ENCODE assay signal across 1 cellular context in the genomic region with DNA sequence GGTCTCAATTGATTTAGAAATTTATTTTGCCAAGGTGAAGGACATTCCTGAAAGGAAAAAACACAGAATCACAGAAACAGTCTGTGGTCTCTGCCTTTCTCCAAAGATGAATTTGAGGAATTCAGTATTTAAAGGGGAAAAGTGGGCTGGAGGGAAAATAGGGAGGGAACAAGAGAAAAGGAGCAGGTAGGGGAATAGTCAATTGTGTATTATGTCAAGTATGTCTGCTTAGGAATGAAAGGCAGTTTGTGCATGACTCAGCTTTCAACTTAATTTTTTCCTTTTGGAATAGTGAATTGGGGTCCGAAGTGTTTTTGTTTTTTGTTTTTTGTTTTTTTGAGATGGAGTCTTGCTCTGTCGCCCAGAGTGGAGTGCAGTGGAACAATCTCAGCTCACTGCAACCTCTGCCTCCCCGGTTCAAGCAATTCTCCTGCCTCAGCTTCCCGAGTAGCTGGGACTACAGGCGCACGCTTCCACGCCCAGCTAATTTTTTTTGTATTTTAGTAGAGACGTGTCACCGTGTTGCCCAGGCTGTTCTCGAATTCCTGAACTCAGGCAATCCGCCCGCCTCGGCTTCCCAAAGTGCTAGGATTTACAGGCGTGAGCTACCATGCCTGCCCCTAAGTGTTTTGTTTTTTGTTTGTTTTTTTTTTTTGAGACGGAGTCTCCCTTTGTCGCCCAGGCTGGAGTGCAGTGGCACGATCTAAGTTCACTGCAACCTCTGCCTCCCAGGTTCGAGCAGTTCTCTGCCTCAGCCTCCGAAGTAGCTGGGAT.
TF ChIP-seq lines count a peak whose summit lies in the region.

No MANE protein-coding gene starts in this region.

TF ChIP-seq in SK-N-SH treated with all-trans-retinoic acid at 6 μM for 48 hours, 23 proteins besides CTCF, POLR2A, EP300 and RAD21 (continued from another document):
- TF ChIP-seq, protein P1, sequence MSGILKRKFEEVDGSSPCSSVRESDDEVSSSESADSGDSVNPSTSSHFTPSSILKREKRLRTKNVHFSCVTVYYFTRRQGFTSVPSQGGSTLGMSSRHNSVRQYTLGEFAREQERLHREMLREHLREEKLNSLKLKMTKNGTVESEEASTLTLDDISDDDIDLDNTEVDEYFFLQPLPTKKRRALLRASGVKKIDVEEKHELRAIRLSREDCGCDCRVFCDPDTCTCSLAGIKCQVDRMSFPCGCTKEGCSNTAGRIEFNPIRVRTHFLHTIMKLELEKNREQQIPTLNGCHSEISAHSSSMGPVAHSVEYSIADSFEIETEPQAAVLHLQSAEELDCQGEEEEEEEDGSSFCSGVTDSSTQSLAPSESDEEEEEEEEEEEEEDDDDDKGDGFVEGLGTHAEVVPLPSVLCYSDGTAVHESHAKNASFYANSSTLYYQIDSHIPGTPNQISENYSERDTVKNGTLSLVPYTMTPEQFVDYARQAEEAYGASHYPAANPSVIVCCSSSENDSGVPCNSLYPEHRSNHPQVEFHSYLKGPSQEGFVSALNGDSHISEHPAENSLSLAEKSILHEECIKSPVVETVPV (CRISPR knock-in tag; IDR thresholded peaks at IDR 0.05), result no peak
- TF ChIP-seq ARNTL (CRISPR knock-in tag; IDR thresholded peaks at IDR 0.05; ENCODE audit: borderline replicate concordance, low read depth) (no peak), PPARA (CRISPR knock-in tag; IDR thresholded peaks at IDR 0.05; ENCODE audit: borderline replicate concordance) (no peak), CSDC2 (CRISPR knock-in tag; IDR thresholded peaks at IDR 0.05) (no peak), ZNF8 (CRISPR knock-in tag; IDR thresholded peaks at IDR 0.05) (no peak), TCF4 (CRISPR knock-in tag; IDR thresholded peaks at IDR 0.05; ENCODE audit: borderline replicate concordance) (no peak), GLIS3 (CRISPR knock-in tag; IDR thresholded peaks at IDR 0.05) (no peak), OSR1 (CRISPR knock-in tag; IDR thresholded peaks at IDR 0.05) (no peak)
